In genomic region chr6:166776571-166776970, GRCh38 we compare ENCODE assay signal across 20 cellular contexts.
"Had no signal": no experiment of that assay in that cellular context is flagged by ENCODE, and none has a peak within 500 bp of the region (broad histone marks: within the 10 kb centered on the region; RNA-seq: fewer than 3 reads in every experiment).

No MANE protein-coding gene starts in this region.

- DNase-seq: effector memory CD8-positive, alpha-beta T cell; esophagus squamous epithelium; foreskin fibroblast; glutamatergic neuron; left lung; mesendoderm; naive B cell; occipital lobe; right lobe of liver; stimulated activated CD4-positive, alpha-beta T cell treated with anti-CD3 and anti-CD28 coated beads, Interleukin-4, amount 100 ng/mL, for 4 hours; stimulated activated naive CD4-positive, alpha-beta T cell treated with Interleukin-2 at 50 U/mL for 16 hours; upper lobe of left lung; uterus had no signal

- H3K4me3 Mint-ChIP-seq: effector memory CD8-positive, alpha-beta T cell; naive B cell; nephron had no signal

- ATAC-seq: effector memory CD8-positive, alpha-beta T cell; gastroesophageal sphincter; right lobe of liver had no signal

- H3K4me1 Mint-ChIP-seq: nephron had no signal

- H3K36me3 Mint-ChIP-seq: naive B cell had no signal

- H3K9me3 Mint-ChIP-seq: effector memory CD8-positive, alpha-beta T cell; naive B cell; nephron had no signal

- H3K4me3 ChIP-seq: esophagus squamous epithelium, gastroesophageal sphincter, left lung, prostate gland, right lobe of liver, suprapubic skin, tibial artery, upper lobe of left lung, uterus had no signal

- H3K27ac ChIP-seq: esophagus squamous epithelium, gastroesophageal sphincter, left lung, parathyroid adenoma, prostate gland, right lobe of liver, suprapubic skin, tibial artery, upper lobe of left lung, uterus had no signal

- H3K27me3 ChIP-seq: gastroesophageal sphincter, right lobe of liver, upper lobe of left lung, uterus had no signal

- H3K9me3 ChIP-seq: esophagus squamous epithelium, gastroesophageal sphincter, left lung, prostate gland, right lobe of liver, suprapubic skin, tibial artery, upper lobe of left lung, uterus had no signal

- H3K36me3 ChIP-seq: esophagus squamous epithelium, gastroesophageal sphincter, left lung, prostate gland, right lobe of liver, suprapubic skin, tibial artery, upper lobe of left lung, uterus had no signal

- H3K4me1 ChIP-seq: parathyroid adenoma, prostate gland, right lobe of liver, suprapubic skin, tibial artery, uterus had no signal

- FAIRE-seq: keratinocyte had no signal

- H3K27ac Mint-ChIP-seq: effector memory CD8-positive, alpha-beta T cell; naive B cell; nephron had no signal
